8 cellular contexts compared by ENCODE assay signal in the genomic region with DNA sequence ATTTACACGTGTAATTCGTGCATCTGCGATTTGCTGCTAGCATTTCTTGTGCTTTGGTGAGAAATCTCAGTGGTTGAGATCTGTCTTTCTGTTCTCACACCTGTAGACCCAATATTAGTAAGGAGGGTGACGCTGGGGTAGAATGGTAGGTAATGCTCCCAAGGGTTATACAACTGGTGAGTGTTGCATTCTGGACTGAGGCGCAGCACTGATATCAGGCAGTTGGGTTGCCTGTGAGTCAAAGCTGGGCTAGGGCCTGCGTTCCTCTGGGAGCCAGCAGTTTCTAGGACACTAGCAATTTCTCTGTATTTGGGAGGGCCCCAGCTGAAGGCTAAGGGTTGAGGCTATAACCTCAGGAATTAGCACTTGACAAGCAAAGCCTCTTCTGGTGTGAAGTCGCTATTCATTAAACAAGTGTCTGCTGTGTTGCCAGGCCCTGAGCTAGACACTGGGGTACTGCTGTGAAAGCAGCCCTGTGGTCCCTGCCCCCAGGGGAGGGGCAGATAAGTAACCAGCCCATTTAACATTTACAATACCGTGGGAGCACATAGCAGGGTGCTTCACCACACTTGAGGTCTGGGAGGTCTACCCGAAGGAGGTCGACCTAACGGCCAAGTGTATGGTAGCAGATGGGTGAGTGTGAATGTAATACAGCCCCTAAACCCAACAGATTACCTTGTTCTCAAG. TPM values are rescaled to one million over a fixed set of nuclear protein-coding genes. Genes with fewer than 3 reads are reported as not detected.
A peak's percentile ranks its signal among the peaks of the same experiment; 100 is the strongest.
DNase-seq lines count a peak whose midpoint lies in the region; ATAC-seq and TF ChIP-seq lines count a peak whose summit lies in the region.

No MANE protein-coding gene starts in this region.

- DNase-seq in activated T-helper 2 cell treated with anti-CD3 and anti-CD28 coated beads, Interferon-gamma antibody, Interleukin-2, Interleukin-4, amounts not matched to agents 10 μg/mL and 5 μg/mL and 100 μg/mL, durations not matched to agents 14 hours and 24 hours and 36 hours (ENCODE audit: low spot score): no peak
- DNase-seq in natural killer cell (no peak), head of caudate nucleus (no peak), NCI-H1417 treated with DMSO at 0.1 percent for 48 hours (lab: John Stamatoyannopoulos, UW) (no peak), DMS79 treated with DMSO at 0.1 percent for 48 hours (lab: John Stamatoyannopoulos, UW) (no peak), NCI-H1694 (lab: John Stamatoyannopoulos, UW) (no peak)

- peaks cover 16% of the 10 kb centered on the region for H3K36me3 Mint-ChIP-seq in activated T-helper 2 cell treated with anti-CD3 and anti-CD28 coated beads, Interferon-gamma antibody, Interleukin-2, Interleukin-4, amounts not matched to agents 10 μg/mL and 5 μg/mL and 100 μg/mL, durations not matched to agents 14 hours and 24 hours and 36 hours (ENCODE audit: low read depth)
- no peaks in the 10 kb centered on the region for H3K36me3 Mint-ChIP-seq in natural killer cell

- no peaks in the 10 kb centered on the region for H3K9me3 Mint-ChIP-seq in activated T-helper 2 cell treated with anti-CD3 and anti-CD28 coated beads, Interferon-gamma antibody, Interleukin-2, Interleukin-4, amounts not matched to agents 10 μg/mL and 5 μg/mL and 100 μg/mL, durations not matched to agents 14 hours and 24 hours and 36 hours
- H3K9me3 Mint-ChIP-seq in natural killer cell: no peaks in the 10 kb centered on the region

- peak; percentile 84 for ATAC-seq in GM18868 (IDR thresholded peaks at IDR 0.05; ENCODE audit: unreplicated experiment)
- peak; percentile 60 for ATAC-seq in HG02642 (IDR thresholded peaks at IDR 0.05; ENCODE audit: poor library complexity, unreplicated experiment)
- ATAC-seq in natural killer cell: peak; percentile 63 to 82 (median 77)

- no peak for TF ChIP-seq CTCF in natural killer cell (IDR thresholded peaks at IDR 0.05)

- no peaks in the 10 kb centered on the region for H3K27me3 Mint-ChIP-seq in activated T-helper 2 cell treated with anti-CD3 and anti-CD28 coated beads, Interferon-gamma antibody, Interleukin-2, Interleukin-4, amounts not matched to agents 10 μg/mL and 5 μg/mL and 100 μg/mL, durations not matched to agents 14 hours and 24 hours and 36 hours (ENCODE audit: low read depth)
- no peaks in the 10 kb centered on the region for H3K27me3 Mint-ChIP-seq in natural killer cell (ENCODE audit: low read depth in 2 of 2)

- H3K4me1 Mint-ChIP-seq in activated T-helper 2 cell treated with anti-CD3 and anti-CD28 coated beads, Interferon-gamma antibody, Interleukin-2, Interleukin-4, amounts not matched to agents 10 μg/mL and 5 μg/mL and 100 μg/mL, durations not matched to agents 14 hours and 24 hours and 36 hours (ENCODE audit: low read depth): peaks cover 53% of the 10 kb centered on the region
- H3K4me1 Mint-ChIP-seq in natural killer cell: peaks cover 67 to 80% of the 10 kb centered on the region in 2 donors

- no peak overlapping the region for H3K4me3 Mint-ChIP-seq in activated T-helper 2 cell treated with anti-CD3 and anti-CD28 coated beads, Interferon-gamma antibody, Interleukin-2, Interleukin-4, amounts not matched to agents 10 μg/mL and 5 μg/mL and 100 μg/mL, durations not matched to agents 14 hours and 24 hours and 36 hours (ENCODE audit: low read depth)
- no peak overlapping the region for H3K4me3 Mint-ChIP-seq in natural killer cell

- intact Hi-C loops in activated T-helper 2 cell treated with anti-CD3 and anti-CD28 coated beads, Interferon-gamma antibody, Interleukin-2, Interleukin-4, amounts not matched to agents 10 μg/mL and 5 μg/mL and 100 μg/mL, durations not matched to agents 14 hours and 24 hours and 36 hours (cut with micrococcal nuclease): no loop called here
- intact Hi-C loops in natural killer cell (cut with micrococcal nuclease): no loop called here
- intact Hi-C loops in head of caudate nucleus (cut with DNase I): no loop called here

- peak overlapping the region; percentile 56 for H3K27ac Mint-ChIP-seq in activated T-helper 2 cell treated with anti-CD3 and anti-CD28 coated beads, Interferon-gamma antibody, Interleukin-2, Interleukin-4, amounts not matched to agents 10 μg/mL and 5 μg/mL and 100 μg/mL, durations not matched to agents 14 hours and 24 hours and 36 hours
- peak overlapping the region; percentile 63 to 78 for H3K27ac Mint-ChIP-seq in natural killer cell

RNA-seq across cellular contexts. Expression of a gene that starts 28.7 kb away (rescaled TPM):
- total RNA-seq in activated T-helper 2 cell treated with anti-CD3 and anti-CD28 coated beads, Interferon-gamma antibody, Interleukin-2, Interleukin-4, amounts not matched to agents 10 μg/mL and 5 μg/mL and 100 μg/mL, durations not matched to agents 14 hours and 24 hours and 36 hours: 278 and 301 TPM in 2 replicates
- 100 to 1,000 TPM; 103 to 117 (median 112) TPM for total RNA-seq in natural killer cell
